Comparison of ENCODE assay signal across 21 cellular contexts in genomic region chr6:3361312-3362037, GRCh38.
"Had no signal": no experiment of that assay in that cellular context is flagged by ENCODE, and none has a peak within 500 bp of the region (broad histone marks: within the 10 kb centered on the region; RNA-seq: fewer than 3 reads in every experiment).

No MANE protein-coding gene starts in this region.

- H3K27me3 Mint-ChIP-seq: activated CD8-positive, alpha-beta T cell treated with anti-CD3 and anti-CD28 coated beads for 36 hours; activated naive CD8-positive, alpha-beta T cell had no signal

- H3K36me3 ChIP-seq: brain microvascular endothelial cell, esophagus squamous epithelium, lower lobe of right lung, ovary, thyroid gland, uterus had no signal

- DNase-seq: activated B cell treated with CpG ODN at 0.5 μM for 24 hours; activated CD4-positive, alpha-beta T cell treated with anti-CD3 and anti-CD28 coated beads for 48 hours; activated CD8-positive, alpha-beta memory T cell treated with anti-CD3 and anti-CD28 coated beads, Interleukin-2, amount 50 U/mL, for 4 hours; activated CD8-positive, alpha-beta T cell treated with anti-CD3 and anti-CD28 coated beads for 36 hours; activated gamma-delta T cell treated with Interleukin-2 at 50 U/mL for 16 hours; activated T-cell treated with anti-CD3 and anti-CD28 coated beads, Interleukin-2, amount 50 U/mL, for 48 hours; amygdala; brain microvascular endothelial cell; effector CD4-positive, alpha-beta T cell; esophagus squamous epithelium; lower lobe of right lung; ovary; stimulated activated CD4-positive, alpha-beta T cell treated with anti-CD3 and anti-CD28 coated beads, Interleukin-2, amount 100 ng/mL, for 24 hours; T-helper 2 cell; thyroid gland; uterus had no signal

- H3K27me3 ChIP-seq: brain microvascular endothelial cell, esophagus squamous epithelium, ovary, thyroid gland, uterus had no signal

- H3K36me3 Mint-ChIP-seq: mesothelial cell of epicardium had no signal

- H3K9me3 Mint-ChIP-seq: activated B cell treated with CpG ODN at 0.5 μM for 24 hours; activated CD8-positive, alpha-beta T cell treated with anti-CD3 and anti-CD28 coated beads for 36 hours; central memory CD8-positive, alpha-beta T cell; mesothelial cell of epicardium had no signal

- H3K27ac Mint-ChIP-seq: activated B cell treated with CpG ODN at 0.5 μM for 24 hours; activated CD8-positive, alpha-beta T cell treated with anti-CD3 and anti-CD28 coated beads for 36 hours; activated naive CD8-positive, alpha-beta T cell; mesothelial cell of epicardium had no signal

- H3K27ac ChIP-seq: brain microvascular endothelial cell, coronary artery, lower lobe of right lung, ovary, thyroid gland, uterus had no signal

- H3K9me3 ChIP-seq: esophagus squamous epithelium, lower lobe of right lung, ovary, thyroid gland, uterus had no signal

- H3K4me3 ChIP-seq: coronary artery, esophagus squamous epithelium, lower lobe of right lung, ovary, thyroid gland, uterus had no signal

- H3K4me3 Mint-ChIP-seq: activated B cell treated with CpG ODN at 0.5 μM for 24 hours; activated CD8-positive, alpha-beta T cell treated with anti-CD3 and anti-CD28 coated beads for 36 hours; activated naive CD8-positive, alpha-beta T cell; central memory CD8-positive, alpha-beta T cell; mesothelial cell of epicardium had no signal

- ATAC-seq: activated CD8-positive, alpha-beta T cell treated with anti-CD3 and anti-CD28 coated beads for 36 hours; lower lobe of right lung; sciatic nerve had no signal
